ENCODE assay signal across 1 cellular context in the genomic region with DNA sequence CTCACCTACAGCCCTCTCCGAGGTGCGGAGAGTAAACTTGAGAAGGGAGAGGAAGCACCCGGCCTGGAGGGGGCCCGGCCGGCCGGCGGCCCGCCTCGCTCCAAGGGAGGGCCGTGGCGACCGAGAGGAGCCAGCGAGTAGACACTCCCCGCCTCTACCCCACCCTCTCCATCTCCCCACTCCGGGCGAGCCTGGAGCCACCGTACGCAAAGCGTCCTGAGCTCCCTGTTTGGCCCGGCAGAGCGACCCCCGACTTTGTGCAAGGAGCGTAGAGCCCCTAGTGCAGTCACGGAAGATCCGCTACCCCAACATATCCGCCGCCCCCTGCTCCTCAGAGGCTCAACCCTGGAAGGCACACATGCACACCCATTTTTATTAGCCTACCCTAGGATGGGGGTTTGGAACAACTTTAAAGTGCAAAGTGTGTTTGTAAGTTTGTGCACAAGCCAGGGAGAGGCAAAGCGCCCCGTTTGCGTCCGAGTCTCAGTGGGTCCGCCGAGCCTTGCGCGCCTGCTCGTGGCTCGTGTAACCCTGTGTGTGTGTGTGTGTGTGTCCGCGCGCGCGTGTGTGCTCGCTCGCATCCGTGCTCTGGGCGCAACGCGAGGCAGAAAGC.
TF ChIP-seq lines count a peak whose summit lies in the region.

No MANE protein-coding gene starts in this region.

TF ChIP-seq in GM12878, 131 proteins besides CTCF, POLR2A, EP300 and RAD21 (continued from another document):
- no peak for TF ChIP-seq STAT1 (conservative IDR thresholded peaks at IDR 0.05)
- TF ChIP-seq ETV6 (conservative IDR thresholded peaks at IDR 0.05 in 1 of 2, IDR thresholded peaks at IDR 0.05 in 1 of 2; ENCODE audit: borderline replicate concordance in 1 of 2, low read depth in 1 of 2): no peak
- TF ChIP-seq, protein P1, sequence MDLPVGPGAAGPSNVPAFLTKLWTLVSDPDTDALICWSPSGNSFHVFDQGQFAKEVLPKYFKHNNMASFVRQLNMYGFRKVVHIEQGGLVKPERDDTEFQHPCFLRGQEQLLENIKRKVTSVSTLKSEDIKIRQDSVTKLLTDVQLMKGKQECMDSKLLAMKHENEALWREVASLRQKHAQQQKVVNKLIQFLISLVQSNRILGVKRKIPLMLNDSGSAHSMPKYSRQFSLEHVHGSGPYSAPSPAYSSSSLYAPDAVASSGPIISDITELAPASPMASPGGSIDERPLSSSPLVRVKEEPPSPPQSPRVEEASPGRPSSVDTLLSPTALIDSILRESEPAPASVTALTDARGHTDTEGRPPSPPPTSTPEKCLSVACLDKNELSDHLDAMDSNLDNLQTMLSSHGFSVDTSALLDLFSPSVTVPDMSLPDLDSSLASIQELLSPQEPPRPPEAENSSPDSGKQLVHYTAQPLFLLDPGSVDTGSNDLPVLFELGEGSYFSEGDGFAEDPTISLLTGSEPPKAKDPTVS (IDR thresholded peaks at IDR 0.05; ENCODE audit: low read depth, low read length): no peak
- no peak for TF ChIP-seq KAT2A (conservative IDR thresholded peaks at IDR 0.05; ENCODE audit: control insufficient read depth, low read depth, low read length)
- TF ChIP-seq NBN (IDR thresholded peaks at IDR 0.05): no peak
- TF ChIP-seq SMARCA5 (IDR thresholded peaks at IDR 0.05): no peak
- TF ChIP-seq POLR2AphosphoS5 (IDR thresholded peaks at IDR 0.05; ENCODE audit: low read length): no peak
- no peak for TF ChIP-seq POLR2AphosphoS2 (IDR thresholded peaks at IDR 0.05; ENCODE audit: low read depth, low read length)
- TF ChIP-seq SMAD1 (IDR thresholded peaks at IDR 0.05; ENCODE audit: low read depth, partially characterized antibody): no peak
- TF ChIP-seq IRF4 (IDR thresholded peaks at IDR 0.05; ENCODE audit: low read depth, low read length): no peak
TF ChIP-seq in GM12878: peak in this region for 0.
